19 cellular contexts compared by ENCODE assay signal in genomic region chr1:94768046-94768445, GRCh38. TPM values are rescaled to one million over a fixed set of nuclear protein-coding genes. Genes with fewer than 3 reads are reported as not detected.
"Had no signal": no experiment of that assay in that cellular context is flagged by ENCODE, and none has a peak within 500 bp of the region (broad histone marks: within the 10 kb centered on the region; RNA-seq: fewer than 3 reads in every experiment).

No MANE protein-coding gene starts in this region.

- H3K4me3 ChIP-seq: breast epithelium, coronary artery, heart left ventricle, tibial artery, uterus had no signal

- DNase-seq: activated CD4-positive, alpha-beta T cell treated with anti-CD3 and anti-CD28 coated beads, Interleukin-2, amount 50 U/mL, for 4 hours; activated gamma-delta T cell; activated T-cell treated with anti-CD3 and anti-CD28 coated beads, Interleukin-2, amount 50 U/mL, for 72 hours; erythroblast; heart left ventricle; kidney; nephron progenitor cell; occipital lobe; stimulated activated CD4-positive, alpha-beta T cell treated with anti-CD3 and anti-CD28 coated beads, Interleukin-12 subunit alpha, Interleukin-12 subunit beta, amount 100 ng/mL, for 4 hours; stimulated activated CD4-positive, alpha-beta T cell treated with anti-CD3 and anti-CD28 coated beads, Interleukin-1b, Interleukin-23, amount 100 ng/mL, for 48 hours; stimulated activated CD8-positive, alpha-beta memory T cell treated with anti-CD3 and anti-CD28 coated beads, Interleukin-4, amount 100 ng/mL, for 48 hours; stimulated activated naive CD8-positive, alpha-beta T cell treated with anti-CD3 and anti-CD28 coated beads, Interleukin-15, Interleukin-2, amounts not matched to agents 100 U/mL and 50 U/mL, for 24 hours; substantia nigra; tibial artery; uterus had no signal

- H3K9me3 ChIP-seq: breast epithelium, tibial artery, uterus had no signal

- H3K27ac ChIP-seq: coronary artery, heart left ventricle, tibial artery, uterus had no signal

- ATAC-seq: activated T-cell treated with anti-CD3 and anti-CD28 coated beads, Interleukin-2, amount 50 U/mL, for 72 hours; left lobe of liver; stimulated activated naive CD8-positive, alpha-beta T cell treated with anti-CD3 and anti-CD28 coated beads, Interleukin-15, Interleukin-2, amounts not matched to agents 100 U/mL and 50 U/mL, for 24 hours had no signal

- H3K27me3 ChIP-seq: breast epithelium, heart left ventricle, tibial artery, uterus had no signal

- H3K4me1 ChIP-seq: uterus had no signal

- H3K36me3 ChIP-seq: breast epithelium, heart left ventricle, tibial artery, uterus had no signal

RNA-seq across cellular contexts. Expression of gene SLC44A3, which starts 52.1 kb away (rescaled TPM):
- total RNA-seq: activated CD8-positive, alpha-beta memory T cell treated with anti-CD3 and anti-CD28 coated beads for 36 hours; activated T-cell treated with anti-CD3 and anti-CD28 coated beads, Interleukin-2, amount 50 U/mL, for 72 hours had no signal
